In genomic region chr5:2355859-2356258, GRCh38 we compare ENCODE assay signal across 4 cellular contexts.
"Had no signal": no experiment of that assay in that cellular context is flagged by ENCODE, and none has a peak within 500 bp of the region (broad histone marks: within the 10 kb centered on the region; RNA-seq: fewer than 3 reads in every experiment).

No MANE protein-coding gene starts in this region.

- H3K27ac Mint-ChIP-seq: GM23338, H9 had no signal

- ATAC-seq: GM23338 had no signal

- H3K4me3 Mint-ChIP-seq: GM23338, H9 had no signal

- DNase-seq: H9, HCEC 1CT, IMR-90 had no signal
